In genomic region chr19:49056902-49057596, GRCh38 we compare ENCODE assay signal across 11 cellular contexts. TPM values are rescaled to one million over a fixed set of nuclear protein-coding genes. Genes with fewer than 3 reads are reported as not detected.
DNase-seq lines count a peak whose midpoint lies in the region; FAIRE-seq and TF ChIP-seq lines count a peak whose summit lies in the region.
"Not testable (repeated sequence)": the region's sequence is repeated elsewhere in the genome, so short reads cannot be mapped to it uniquely, and the experiment has no call there.
"Had no signal": no experiment of that assay in that cellular context is flagged by ENCODE, and none has a peak within 500 bp of the region (broad histone marks: within the 10 kb centered on the region; RNA-seq: fewer than 3 reads in every experiment).

No MANE protein-coding gene starts in this region.

- intact Hi-C loops in activated CD4-positive, alpha-beta T cell treated with anti-CD3 and anti-CD28 coated beads, Interleukin-2, amount 10 ng/mL, durations not matched to agents 24 days and 14 days (cut with micrococcal nuclease); esophagus squamous epithelium (cut with DNase I); kidney (cut with DNase I): not testable (repeated sequence)

- H3K4me1 Mint-ChIP-seq in activated CD4-positive, alpha-beta T cell treated with anti-CD3 and anti-CD28 coated beads, Interleukin-2, amount 10 ng/mL, durations not matched to agents 24 days and 14 days, result peaks cover 12% of the 10 kb centered on the region
- peaks cover 20% of the 10 kb centered on the region for H3K4me1 Mint-ChIP-seq in brain
- not testable (repeated sequence) for H3K4me1 Mint-ChIP-seq in neural crest cell
- peaks cover 20% of the 10 kb centered on the region for H3K4me1 Mint-ChIP-seq in stimulated activated naive CD8-positive, alpha-beta T cell treated with anti-CD3 and anti-CD28 coated beads, Interleukin-15, Interleukin-2, amounts not matched to agents 100 ng/mL and 50 ng/mL, for 24 hours (ENCODE audit: low read depth)

- H3K27ac Mint-ChIP-seq in activated CD4-positive, alpha-beta T cell treated with anti-CD3 and anti-CD28 coated beads, Interleukin-2, amount 10 ng/mL, durations not matched to agents 24 days and 14 days; neural crest cell (ENCODE audit: unreplicated experiment); stimulated activated naive CD8-positive, alpha-beta T cell treated with anti-CD3 and anti-CD28 coated beads, Interleukin-15, Interleukin-2, amounts not matched to agents 100 ng/mL and 50 ng/mL, for 24 hours: not testable (repeated sequence)
- H3K27ac Mint-ChIP-seq in brain, result peak overlapping the region in 1 of 5 experiments; percentile 65

- TF ChIP-seq POLR2A in esophagus squamous epithelium (IDR thresholded peaks at IDR 0.05), result not testable (repeated sequence)

- TF ChIP-seq CTCF in AG10803 (conservative IDR thresholded peaks at IDR 0.05; ENCODE audit: low read length); brain (conservative IDR thresholded peaks at IDR 0.05); esophagus squamous epithelium (IDR thresholded peaks at IDR 0.05); kidney (IDR thresholded peaks at IDR 0.05; ENCODE audit: borderline replicate concordance, extremely low read depth, insufficient read depth); neural crest cell (conservative IDR thresholded peaks at IDR 0.05): not testable (repeated sequence)

- not testable (repeated sequence) for DNase-seq in AG10803 (ENCODE audit: low read depth); esophagus squamous epithelium (lab: John Stamatoyannopoulos, UW); kidney; neural crest cell (ENCODE audit: low read depth, low spot score)
- DNase-seq in activated CD4-positive, alpha-beta T cell treated with anti-CD3 and anti-CD28 coated beads, Interleukin-2, amount 10 ng/mL, durations not matched to agents 24 days and 14 days, result peak; percentile 65

- H3K4me1 ChIP-seq in HUES48 (ENCODE audit: control insufficient read depth, insufficient read depth, low read length), result peaks cover 13% of the 10 kb centered on the region
- H3K4me1 ChIP-seq in esophagus squamous epithelium, result peaks cover 16 to 31% (median 19%) of the 10 kb centered on the region in 3 donors
- not testable (repeated sequence) for H3K4me1 ChIP-seq in kidney (ENCODE audit: control insufficient read depth in 1 of 2, insufficient read depth in 1 of 2, low read depth in 1 of 2, low read length in 2 of 2)

- H3K4me3 ChIP-seq in AG10803 (ENCODE audit: low read length) (peak overlapping the region; percentile 65), HUES48 (ENCODE audit: low read depth, low read length) (peak overlapping the region; percentile 58), esophagus squamous epithelium (peak overlapping the region; percentile 39 to 78 (median 54)), kidney (ENCODE audit: low read length in 2 of 2) (peak overlapping the region; percentile 53 to 60)

- H3K9me3 ChIP-seq in HUES48 (ENCODE audit: control insufficient read depth, insufficient read depth, low read length); esophagus squamous epithelium; kidney (ENCODE audit: control insufficient read depth in 1 of 2, low read length in 2 of 2): not testable (repeated sequence)

- H3K4me3 Mint-ChIP-seq in activated CD4-positive, alpha-beta T cell treated with anti-CD3 and anti-CD28 coated beads, Interleukin-2, amount 10 ng/mL, durations not matched to agents 24 days and 14 days, result peak overlapping the region; percentile 84
- H3K4me3 Mint-ChIP-seq in brain (peak overlapping the region; percentile 74 to 84 (median 78)), neural crest cell (peak overlapping the region; percentile 79)
- H3K4me3 Mint-ChIP-seq in stimulated activated naive CD8-positive, alpha-beta T cell treated with anti-CD3 and anti-CD28 coated beads, Interleukin-15, Interleukin-2, amounts not matched to agents 100 ng/mL and 50 ng/mL, for 24 hours, result peak overlapping the region; percentile 74

- not testable (repeated sequence) for H3K9me3 Mint-ChIP-seq in activated CD4-positive, alpha-beta T cell treated with anti-CD3 and anti-CD28 coated beads, Interleukin-2, amount 10 ng/mL, durations not matched to agents 24 days and 14 days; brain; neural crest cell; stimulated activated naive CD8-positive, alpha-beta T cell treated with anti-CD3 and anti-CD28 coated beads, Interleukin-15, Interleukin-2, amounts not matched to agents 100 ng/mL and 50 ng/mL, for 24 hours

- not testable (repeated sequence) for H3K36me3 ChIP-seq in HUES48 (ENCODE audit: control insufficient read depth, insufficient read depth, low read length); esophagus squamous epithelium; kidney (ENCODE audit: control insufficient read depth in 1 of 2, insufficient read depth in 2 of 2, low read length in 2 of 2)

- H3K9ac ChIP-seq in HUES48 (ENCODE audit: low read depth, low read length), result not testable (repeated sequence)
- H3K9ac ChIP-seq in kidney (ENCODE audit: low read length in 2 of 2), result peak overlapping the region; percentile 26 to 29

- not testable (repeated sequence) for H3K36me3 Mint-ChIP-seq in activated CD4-positive, alpha-beta T cell treated with anti-CD3 and anti-CD28 coated beads, Interleukin-2, amount 10 ng/mL, durations not matched to agents 24 days and 14 days (ENCODE audit: low read depth); brain; neural crest cell (ENCODE audit: low read depth); stimulated activated naive CD8-positive, alpha-beta T cell treated with anti-CD3 and anti-CD28 coated beads, Interleukin-15, Interleukin-2, amounts not matched to agents 100 ng/mL and 50 ng/mL, for 24 hours (ENCODE audit: low read depth)

- not testable (repeated sequence) for FAIRE-seq in kidney (lab: Jason Lieb, UNC)

- H3K27me3 ChIP-seq in HUES48 (ENCODE audit: control insufficient read depth, insufficient read depth, low read length), result peaks cover 47% of the 10 kb centered on the region
- H3K27me3 ChIP-seq in esophagus squamous epithelium, result peaks cover 0 to 54% (median 2%) of the 10 kb centered on the region in 4 donors

- peaks cover 53% of the 10 kb centered on the region for H3K27me3 Mint-ChIP-seq in activated CD4-positive, alpha-beta T cell treated with anti-CD3 and anti-CD28 coated beads, Interleukin-2, amount 10 ng/mL, durations not matched to agents 24 days and 14 days
- peaks cover 66% of the 10 kb centered on the region for H3K27me3 Mint-ChIP-seq in brain
- peaks cover 64% of the 10 kb centered on the region for H3K27me3 Mint-ChIP-seq in neural crest cell (ENCODE audit: low read depth)
- H3K27me3 Mint-ChIP-seq in stimulated activated naive CD8-positive, alpha-beta T cell treated with anti-CD3 and anti-CD28 coated beads, Interleukin-15, Interleukin-2, amounts not matched to agents 100 ng/mL and 50 ng/mL, for 24 hours, result peaks cover 41% of the 10 kb centered on the region

- H3K27ac ChIP-seq in HUES48 (ENCODE audit: low read depth, low read length); esophagus squamous epithelium; kidney (ENCODE audit: low read depth in 2 of 2, low read length in 2 of 2): not testable (repeated sequence)

- 1 to 5% methylated on average over 5 to 9 of the region's 34 CpGs for WGBS in esophagus squamous epithelium, 2 donors

RNA-seq across cellular contexts. Expression of gene CGB7, which starts 0.5 kb away (rescaled TPM):
- not detected in 2 replicates for total RNA-seq in activated CD4-positive, alpha-beta T cell treated with anti-CD3 and anti-CD28 coated beads, Interleukin-2, amount 10 ng/mL, durations not matched to agents 24 days and 14 days
- polyA plus RNA-seq in brain (ENCODE audit: insufficient read depth, low read depth, low replicate concordance), result not detected
- 1 to 10 TPM in 2 of 4 donors, under 1 TPM in 1, not detected in 1; 0.22 to 4.4 (median 1.7) TPM for total RNA-seq in esophagus squamous epithelium
- total RNA-seq in kidney, result not detected
- polyA plus RNA-seq in kidney (ENCODE audit: insufficient read depth, low read depth, low replicate concordance), result not detected
- not detected in 2 replicates for total RNA-seq in neural crest cell
- total RNA-seq: mononuclear cell, OCI-LY7 had no signal

RNA-seq across cellular contexts. Expression of gene NTF4, which starts 7.6 kb away (rescaled TPM):
- total RNA-seq in activated CD4-positive, alpha-beta T cell treated with anti-CD3 and anti-CD28 coated beads, Interleukin-2, amount 10 ng/mL, durations not matched to agents 24 days and 14 days, result not detected in 2 replicates
- polyA plus RNA-seq in brain (ENCODE audit: insufficient read depth, low read depth, low replicate concordance), result not detected
- 1 to 10 TPM; 1.2 to 5.3 (median 2.0) TPM for total RNA-seq in esophagus squamous epithelium
- total RNA-seq in kidney, result 0.28 TPM
- polyA plus RNA-seq in kidney (ENCODE audit: insufficient read depth, low read depth, low replicate concordance), result not detected
- not detected in 2 replicates for total RNA-seq in neural crest cell
- total RNA-seq: mononuclear cell, OCI-LY7 had no signal

RNA-seq across cellular contexts. Expression of gene CGB8, which starts 8.1 kb away (rescaled TPM):
- total RNA-seq in activated CD4-positive, alpha-beta T cell treated with anti-CD3 and anti-CD28 coated beads, Interleukin-2, amount 10 ng/mL, durations not matched to agents 24 days and 14 days, result not detected in 2 replicates
- not detected for polyA plus RNA-seq in brain (ENCODE audit: insufficient read depth, low read depth, low replicate concordance)
- total RNA-seq in esophagus squamous epithelium, result not detected
- not detected for total RNA-seq in kidney
- not detected for polyA plus RNA-seq in kidney (ENCODE audit: insufficient read depth, low read depth, low replicate concordance)
- total RNA-seq in neural crest cell, result not detected in 2 replicates
- total RNA-seq: G401, mononuclear cell, OCI-LY7 had no signal

RNA-seq across cellular contexts. Expression of gene CGB5, which starts 13.4 kb away (rescaled TPM):
- not detected in 2 replicates for total RNA-seq in activated CD4-positive, alpha-beta T cell treated with anti-CD3 and anti-CD28 coated beads, Interleukin-2, amount 10 ng/mL, durations not matched to agents 24 days and 14 days
- polyA plus RNA-seq in brain (ENCODE audit: insufficient read depth, low read depth, low replicate concordance), result not detected
- 1 to 10 TPM in 1 of 4 donors, not detected in 3; 2.4 TPM for total RNA-seq in esophagus squamous epithelium
- total RNA-seq in kidney, result not detected
- not detected for polyA plus RNA-seq in kidney (ENCODE audit: insufficient read depth, low read depth, low replicate concordance)
- total RNA-seq in neural crest cell, result not detected in 2 replicates
- total RNA-seq: G401, mononuclear cell, OCI-LY7 had no signal

RNA-seq across cellular contexts. Expression of gene KCNA7, which starts 15.4 kb away (rescaled TPM):
- total RNA-seq in activated CD4-positive, alpha-beta T cell treated with anti-CD3 and anti-CD28 coated beads, Interleukin-2, amount 10 ng/mL, durations not matched to agents 24 days and 14 days, result not detected in 2 replicates
- polyA plus RNA-seq in brain (ENCODE audit: insufficient read depth, low read depth, low replicate concordance), result not detected
- not detected for total RNA-seq in esophagus squamous epithelium
- total RNA-seq in kidney, result not detected
- polyA plus RNA-seq in kidney (ENCODE audit: insufficient read depth, low read depth, low replicate concordance), result not detected
- not detected in 2 replicates for total RNA-seq in neural crest cell
- total RNA-seq: G401, OCI-LY7 had no signal
